In genomic region chr11:94400075-94400838, GRCh38 we compare ENCODE assay signal across 12 cellular contexts. TPM values are rescaled to one million over a fixed set of nuclear protein-coding genes. Genes with fewer than 3 reads are reported as not detected.
DNase-seq lines count a peak whose midpoint lies in the region; TF ChIP-seq lines count a peak whose summit lies in the region.
"Had no signal": no experiment of that assay in that cellular context is flagged by ENCODE, and none has a peak within 500 bp of the region (broad histone marks: within the 10 kb centered on the region; RNA-seq: fewer than 3 reads in every experiment).

No MANE protein-coding gene starts in this region.

- no peaks in the 10 kb centered on the region for H3K36me3 Mint-ChIP-seq in T-helper 1 cell treated with Interleukin-12 subunit alpha and Interleukin-12 subunit beta and Interleukin-4 antibody, amounts not matched to agents 30 μg/mL and 1 μg/mL, for 36 hours (ENCODE audit: low read depth)
- H3K36me3 Mint-ChIP-seq in activated CD4-positive, alpha-beta memory T cell treated with anti-CD3 and anti-CD28 coated beads, Interleukin-2, amount 10 ng/mL, durations not matched to agents 7 days and 5 days (ENCODE audit: low read depth) = peaks cover 4% of the 10 kb centered on the region

- no peaks in the 10 kb centered on the region for H3K36me3 ChIP-seq in fibroblast of lung (ENCODE audit: control insufficient read depth, insufficient read depth, low read length)
- H3K36me3 ChIP-seq in rectal smooth muscle tissue (ENCODE audit: control insufficient read depth, insufficient read depth, low read length) = no peaks in the 10 kb centered on the region

- peaks cover 5% of the 10 kb centered on the region for H3K4me1 Mint-ChIP-seq in T-helper 1 cell treated with Interleukin-12 subunit alpha and Interleukin-12 subunit beta and Interleukin-4 antibody, amounts not matched to agents 30 μg/mL and 1 μg/mL, for 36 hours (ENCODE audit: low read depth)
- peaks cover 6% of the 10 kb centered on the region for H3K4me1 Mint-ChIP-seq in activated CD4-positive, alpha-beta memory T cell treated with anti-CD3 and anti-CD28 coated beads, Interleukin-2, amount 10 ng/mL, durations not matched to agents 7 days and 5 days

- H3K27me3 ChIP-seq in fibroblast of lung (ENCODE audit: control insufficient read depth, insufficient read depth, low read length) (peaks cover 32% of the 10 kb centered on the region), rectal smooth muscle tissue (ENCODE audit: control insufficient read depth, insufficient read depth, low read length) (peaks cover 12% of the 10 kb centered on the region)

- peak overlapping the region; percentile 20 for H3K4me3 Mint-ChIP-seq in T-helper 1 cell treated with Interleukin-12 subunit alpha and Interleukin-12 subunit beta and Interleukin-4 antibody, amounts not matched to agents 30 μg/mL and 1 μg/mL, for 36 hours
- no peak overlapping the region for H3K4me3 Mint-ChIP-seq in activated CD4-positive, alpha-beta memory T cell treated with anti-CD3 and anti-CD28 coated beads, Interleukin-2, amount 10 ng/mL, durations not matched to agents 7 days and 5 days

- DNase-seq in T-helper 1 cell (no peak), SK-N-DZ (ENCODE audit: low spot score) (peak; percentile 68), fibroblast of lung (ENCODE audit: low read depth in 2 of 2) (no peak), A172 (ENCODE audit: low spot score) (no peak)
- DNase-seq in activated CD4-positive, alpha-beta T cell treated with anti-CD3 and anti-CD28 coated beads, Interleukin-2, amount 50 U/mL, for 48 hours = no peak
- no peak for DNase-seq in activated CD4-positive, alpha-beta memory T cell treated with anti-CD3 and anti-CD28 coated beads, Interleukin-2, amount 10 ng/mL, durations not matched to agents 7 days and 5 days
- DNase-seq: ACHN; stimulated activated CD4-positive, alpha-beta T cell treated with anti-CD3 and anti-CD28 coated beads, Interleukin-4, amount 100 ng/mL, for 24 hours; T-helper 9 cell had no signal

- no peak overlapping the region for H3K27ac Mint-ChIP-seq in T-helper 1 cell treated with Interleukin-12 subunit alpha and Interleukin-12 subunit beta and Interleukin-4 antibody, amounts not matched to agents 30 μg/mL and 1 μg/mL, for 36 hours
- H3K27ac Mint-ChIP-seq in activated CD4-positive, alpha-beta memory T cell treated with anti-CD3 and anti-CD28 coated beads, Interleukin-2, amount 10 ng/mL, durations not matched to agents 7 days and 5 days = no peak overlapping the region

- H3K4me1 ChIP-seq in fibroblast of lung (ENCODE audit: control insufficient read depth, extremely low read depth, insufficient read depth, low read length) (no peaks in the 10 kb centered on the region), rectal smooth muscle tissue (ENCODE audit: control insufficient read depth, insufficient read depth, low read length) (no peaks in the 10 kb centered on the region)
- H3K4me1 ChIP-seq: parathyroid adenoma had no signal

- TF ChIP-seq CTCF in fibroblast of lung (conservative IDR thresholded peaks at IDR 0.05 in 1 of 2, IDR thresholded peaks at IDR 0.05 in 1 of 2; ENCODE audit: low read depth in 1 of 2, low read length in 2 of 2) = no peak

- H3K27ac ChIP-seq in fibroblast of lung (ENCODE audit: insufficient read depth, low read length) (no peak overlapping the region), rectal smooth muscle tissue (ENCODE audit: low read depth, low read length) (no peak overlapping the region)
- H3K27ac ChIP-seq: parathyroid adenoma had no signal

- H3K9ac ChIP-seq in fibroblast of lung (ENCODE audit: insufficient read depth, low read length) = no peak overlapping the region
- H3K9ac ChIP-seq in rectal smooth muscle tissue (ENCODE audit: low read length) = no peak overlapping the region
- H3K9ac ChIP-seq: parathyroid adenoma had no signal

- H3K4me2 ChIP-seq in fibroblast of lung (ENCODE audit: extremely low read depth, insufficient read depth, low read length) = peak overlapping the region; percentile 76

- POLR2A ChIA-PET in activated CD4-positive, alpha-beta memory T cell treated with anti-CD3 and anti-CD28 coated beads, Interleukin-2, amount 10 ng/mL, durations not matched to agents 7 days and 5 days (lab: Charles Lee) = no interaction called here

- H3K27me3 Mint-ChIP-seq in T-helper 1 cell treated with Interleukin-12 subunit alpha and Interleukin-12 subunit beta and Interleukin-4 antibody, amounts not matched to agents 30 μg/mL and 1 μg/mL, for 36 hours (ENCODE audit: low read depth) = peaks cover 42% of the 10 kb centered on the region
- H3K27me3 Mint-ChIP-seq in activated CD4-positive, alpha-beta memory T cell treated with anti-CD3 and anti-CD28 coated beads, Interleukin-2, amount 10 ng/mL, durations not matched to agents 7 days and 5 days = peaks cover 43% of the 10 kb centered on the region

- H4K20me1 ChIP-seq in fibroblast of lung (ENCODE audit: control insufficient read depth, extremely low read depth, insufficient read depth, low read length) = no peaks in the 10 kb centered on the region

- H3K4me3 ChIP-seq in fibroblast of lung (replicated peaks in 1 of 4; ENCODE audit: control extremely low read depth in 1 of 4, insufficient read depth in 1 of 4, low read depth in 3 of 4, low read length in 4 of 4) (peak overlapping the region in 1 of 4 experiments; percentile 47), rectal smooth muscle tissue (ENCODE audit: low read length) (peak overlapping the region; percentile 60)

- no peaks in the 10 kb centered on the region for H3K9me3 Mint-ChIP-seq in T-helper 1 cell treated with Interleukin-12 subunit alpha and Interleukin-12 subunit beta and Interleukin-4 antibody, amounts not matched to agents 30 μg/mL and 1 μg/mL, for 36 hours
- no peaks in the 10 kb centered on the region for H3K9me3 Mint-ChIP-seq in activated CD4-positive, alpha-beta memory T cell treated with anti-CD3 and anti-CD28 coated beads, Interleukin-2, amount 10 ng/mL, durations not matched to agents 7 days and 5 days

- CTCF ChIA-PET in activated CD4-positive, alpha-beta memory T cell treated with anti-CD3 and anti-CD28 coated beads, Interleukin-2, amount 10 ng/mL, durations not matched to agents 7 days and 5 days (lab: Charles Lee) = no interaction called here

- H3K79me2 ChIP-seq in fibroblast of lung (ENCODE audit: control insufficient read depth, insufficient read depth, low read length) = no peaks in the 10 kb centered on the region
- H3K79me2 ChIP-seq: parathyroid adenoma had no signal

- no peak overlapping the region for H2AFZ ChIP-seq in fibroblast of lung (ENCODE audit: low read length)
- H2AFZ ChIP-seq: parathyroid adenoma had no signal

- H3K9me3 ChIP-seq in fibroblast of lung (ENCODE audit: control insufficient read depth, insufficient read depth, low read depth, low read length) = no peaks in the 10 kb centered on the region

RNA-seq across cellular contexts. Expression of gene GPR83, which starts 1.0 kb away (rescaled TPM):
- 7.2 and 9.1 TPM in 2 replicates for polyA plus RNA-seq in SK-N-DZ (2014; cell fraction: cytosol; rRNA removed)
- 3.0 and 4.0 TPM in 2 replicates for polyA plus RNA-seq in SK-N-DZ (2014; cell fraction: nucleus; rRNA removed)
- total RNA-seq in fibroblast of lung = not detected in 2 replicates
- 0.03 and 0.05 TPM in 2 replicates for polyA plus RNA-seq in fibroblast of lung
- polyA plus RNA-seq in fibroblast of lung (2012) = not detected in 2 replicates
- polyA minus RNA-seq in fibroblast of lung (ENCODE audit: low replicate concordance) = not detected in 2 replicates
- not detected in 2 replicates for total RNA-seq in A172 (2014; rRNA removed; shearing (Covaris generic))
- under 1 TPM in 1 of 2 experiments, not detected in 1; 0.08 TPM for total RNA-seq in activated CD4-positive, alpha-beta memory T cell treated with anti-CD3 and anti-CD28 coated beads, Interleukin-2, amount 10 ng/mL, durations not matched to agents 7 days and 5 days
